5 cellular contexts compared by ENCODE assay signal in genomic region chr5:27561408-27561807, GRCh38.
"Had no signal": no experiment of that assay in that cellular context is flagged by ENCODE, and none has a peak within 500 bp of the region (broad histone marks: within the 10 kb centered on the region; RNA-seq: fewer than 3 reads in every experiment).

No MANE protein-coding gene starts in this region.

- H3K4me3 ChIP-seq: GM23338, K562 had no signal

- DNase-seq: H9, HCEC 1CT, IMR-90 had no signal

- H2AFZ ChIP-seq: GM23338 had no signal
